28 cellular contexts compared by ENCODE assay signal in the genomic region with DNA sequence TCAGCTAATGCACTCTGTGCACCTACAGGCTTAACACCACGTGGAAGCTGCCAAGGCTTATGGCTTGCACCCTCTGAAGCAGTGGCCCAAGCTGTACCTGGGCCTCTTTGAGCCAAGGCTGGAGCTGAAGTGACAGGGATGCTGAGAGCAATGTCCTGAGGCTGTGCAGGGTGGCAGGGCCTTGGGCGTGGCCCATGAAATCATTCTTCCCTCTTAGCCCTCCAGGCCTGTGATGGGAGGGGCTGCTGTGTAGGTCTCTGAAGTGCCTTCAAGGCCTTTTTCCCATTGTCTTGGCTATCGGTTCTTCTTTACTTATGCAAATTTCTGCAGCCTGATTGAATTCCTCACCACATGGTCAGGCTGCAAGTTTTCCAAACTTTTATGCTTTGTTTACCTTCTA. TPM values are rescaled to one million over a fixed set of nuclear protein-coding genes. Genes with fewer than 3 reads are reported as not detected.
"Had no signal": no experiment of that assay in that cellular context is flagged by ENCODE, and none has a peak within 500 bp of the region (broad histone marks: within the 10 kb centered on the region; RNA-seq: fewer than 3 reads in every experiment).

No MANE protein-coding gene starts in this region.

- H3K4me3 Mint-ChIP-seq: immature natural killer cell; naive thymus-derived CD8-positive, alpha-beta T cell; nephron; neural crest cell; stimulated activated naive B cell treated with anti-CD40 and anti-IgM and Interleukin-4, amounts not matched to agents 10 μg/mL and 1 μg/mL and 100 μg/mL, for 72 hours had no signal

- H3K4me3 ChIP-seq: left ventricle myocardium inferior, lung, pancreas, prostate gland, skin epidermis, stomach, testis, thyroid gland, transverse colon, upper lobe of left lung, vagina had no signal

- H3K4me1 Mint-ChIP-seq: immature natural killer cell; naive thymus-derived CD8-positive, alpha-beta T cell; nephron; neural crest cell; stimulated activated naive B cell treated with anti-CD40 and anti-IgM and Interleukin-4, amounts not matched to agents 10 μg/mL and 1 μg/mL and 100 μg/mL, for 72 hours had no signal

- H3K27ac ChIP-seq: left ventricle myocardium inferior, pancreas, prostate gland, skin epidermis, stomach, testis, thyroid gland, transverse colon, upper lobe of left lung, vagina had no signal

- H3K27ac Mint-ChIP-seq: immature natural killer cell; naive thymus-derived CD8-positive, alpha-beta T cell; nephron; stimulated activated naive B cell treated with anti-CD40 and anti-IgM and Interleukin-4, amounts not matched to agents 10 μg/mL and 1 μg/mL and 100 μg/mL, for 72 hours had no signal

- DNase-seq: hippocampal formation; immature natural killer cell; kidney; left ventricle myocardium inferior; naive thymus-derived CD8-positive, alpha-beta T cell; nucleus accumbens; pancreas; posterior cingulate gyrus; retina; right cardiac atrium; stimulated activated CD4-positive, alpha-beta T cell treated with anti-CD3 and anti-CD28 coated beads, Interleukin-12 subunit alpha, Interleukin-12 subunit beta, amount 100 ng/mL, for 4 hours; stimulated activated CD4-positive, alpha-beta T cell treated with anti-CD3 and anti-CD28 coated beads, Interleukin-15, amount 100 ng/mL, for 24 hours; stimulated activated CD4-positive, alpha-beta T cell treated with anti-CD3 and anti-CD28 coated beads, Interleukin-2, amount 100 ng/mL, for 24 hours; stimulated activated CD4-positive, alpha-beta T cell treated with anti-CD3 and anti-CD28 coated beads, Interleukin-4, amount 100 ng/mL, for 1 hour; stimulated activated naive B cell treated with anti-CD40 and anti-IgM and Interleukin-4, amounts not matched to agents 10 μg/mL and 1 μg/mL and 100 μg/mL, for 72 hours; stimulated activated naive CD8-positive, alpha-beta T cell treated with anti-CD3 and anti-CD28 coated beads, Interleukin-15, Interleukin-2, amounts not matched to agents 100 U/mL and 50 U/mL, for 24 hours; stomach; testis; thyroid gland; transverse colon had no signal

- H3K36me3 Mint-ChIP-seq: stimulated activated naive B cell treated with anti-CD40 and anti-IgM and Interleukin-4, amounts not matched to agents 10 μg/mL and 1 μg/mL and 100 μg/mL, for 72 hours had no signal

- H3K27me3 ChIP-seq: pancreas, stomach, testis, thyroid gland, transverse colon, upper lobe of left lung, vagina had no signal

- H3K36me3 ChIP-seq: left ventricle myocardium inferior, pancreas, prostate gland, stomach, thyroid gland, transverse colon, upper lobe of left lung, vagina had no signal

- H3K9me3 ChIP-seq: pancreas, prostate gland, testis, thyroid gland, transverse colon, vagina had no signal

- ATAC-seq: naive thymus-derived CD8-positive, alpha-beta T cell; right cardiac atrium; sciatic nerve; stimulated activated naive B cell treated with anti-CD40 and anti-IgM and Interleukin-4, amounts not matched to agents 10 μg/mL and 1 μg/mL and 100 μg/mL, for 72 hours; stimulated activated naive CD8-positive, alpha-beta T cell treated with anti-CD3 and anti-CD28 coated beads, Interleukin-15, Interleukin-2, amounts not matched to agents 100 U/mL and 50 U/mL, for 24 hours had no signal

- H3K4me1 ChIP-seq: left ventricle myocardium inferior, pancreas, prostate gland, testis, thyroid gland, transverse colon, upper lobe of left lung, vagina had no signal

- H3K27me3 Mint-ChIP-seq: naive thymus-derived CD8-positive, alpha-beta T cell; stimulated activated naive B cell treated with anti-CD40 and anti-IgM and Interleukin-4, amounts not matched to agents 10 μg/mL and 1 μg/mL and 100 μg/mL, for 72 hours had no signal

RNA-seq across cellular contexts. Expression of gene TMTC1, which starts 47.4 kb away (rescaled TPM):
- total RNA-seq: naive thymus-derived CD8-positive, alpha-beta T cell had no signal
- polyA plus RNA-seq: immature natural killer cell; naive thymus-derived CD8-positive, alpha-beta T cell had no signal
